8 cellular contexts compared by ENCODE assay signal in genomic region chr12:49092086-49092815, GRCh38. TPM values are rescaled to one million over a fixed set of nuclear protein-coding genes. Genes with fewer than 3 reads are reported as not detected.
A peak's percentile ranks its signal among the peaks of the same experiment; 100 is the strongest.
DNase-seq lines count a peak whose midpoint lies in the region; ATAC-seq and TF ChIP-seq lines count a peak whose summit lies in the region.

No MANE protein-coding gene starts in this region.

- peak overlapping the region; percentile 39; the same call in 1 of the 2 replicates for H2AFZ ChIP-seq in OCI-LY3 (ENCODE audit: low read depth, low read length)

- H3K27me3 ChIP-seq in OCI-LY3 (ENCODE audit: low read depth, low read length) (peaks cover 54% of the 10 kb centered on the region), gastroesophageal sphincter (peaks cover 67% of the 10 kb centered on the region)

- peaks cover 2% of the 10 kb centered on the region for H3K36me3 ChIP-seq in OCI-LY3 (replicated peaks; ENCODE audit: low read depth, low read length)
- H3K36me3 ChIP-seq in gastroesophageal sphincter = peaks cover 0 to 16% of the 10 kb centered on the region in 2 donors

- H3K79me2 ChIP-seq in OCI-LY3 (ENCODE audit: low read length) = no peaks in the 10 kb centered on the region

- TF ChIP-seq CTCF in OCI-LY3 (IDR thresholded peaks at IDR 0.05; ENCODE audit: low read depth, low read length) = peak; percentile 57
- peak in 2 of 4 experiments; percentile 21 to 31 for TF ChIP-seq CTCF in gastroesophageal sphincter (IDR thresholded peaks at IDR 0.05)

- H3K4me2 ChIP-seq in OCI-LY3 (ENCODE audit: low read length) = peak overlapping the region; percentile 77

- no peak for TF ChIP-seq POLR2A in gastroesophageal sphincter (IDR thresholded peaks at IDR 0.05)

- H3K36me3 Mint-ChIP-seq in activated T-helper 17 cell treated with anti-CD3 and anti-CD28 coated beads, Interleukin-2, amount 50 U/mL, for 72 hours (ENCODE audit: low read depth) = peaks cover 33% of the 10 kb centered on the region

- no peak overlapping the region for H3K9ac ChIP-seq in OCI-LY3 (ENCODE audit: low read length)

- H3K9me3 Mint-ChIP-seq in activated T-helper 17 cell treated with anti-CD3 and anti-CD28 coated beads, Interleukin-2, amount 50 U/mL, for 72 hours = no peaks in the 10 kb centered on the region

- H3K27ac ChIP-seq in OCI-LY3 (ENCODE audit: low read length) (no peak overlapping the region), gastroesophageal sphincter (peak overlapping the region in 3 of 4 donors; percentile 48 to 65 (median 49))

- peak; percentile 13 for DNase-seq in NCI-H1436 (lab: John Stamatoyannopoulos, UW)
- DNase-seq in NCI-H1436 treated with DMSO at 0.1 percent for 48 hours (lab: John Stamatoyannopoulos, UW) = no peak
- peak; percentile 12 for DNase-seq in renal cortical epithelial cell (ENCODE audit: low read depth)
- DNase-seq in NCI-H1105 treated with DMSO at 0.1 percent for 48 hours (lab: John Stamatoyannopoulos, UW) = no peak
- DNase-seq in mucosa of gallbladder (ENCODE audit: low spot score) = no peak

- peaks cover 13% of the 10 kb centered on the region for H3K4me1 Mint-ChIP-seq in activated T-helper 17 cell treated with anti-CD3 and anti-CD28 coated beads, Interleukin-2, amount 50 U/mL, for 72 hours

- no peak overlapping the region for H3K27ac Mint-ChIP-seq in activated T-helper 17 cell treated with anti-CD3 and anti-CD28 coated beads, Interleukin-2, amount 50 U/mL, for 72 hours

- peaks cover 42% of the 10 kb centered on the region for H3K27me3 Mint-ChIP-seq in activated T-helper 17 cell treated with anti-CD3 and anti-CD28 coated beads, Interleukin-2, amount 50 U/mL, for 72 hours

- peak overlapping the region; percentile 69 for H3K4me3 Mint-ChIP-seq in activated T-helper 17 cell treated with anti-CD3 and anti-CD28 coated beads, Interleukin-2, amount 50 U/mL, for 72 hours

- H3K9me3 ChIP-seq in OCI-LY3 (ENCODE audit: insufficient read depth, low read length) (no peaks in the 10 kb centered on the region), gastroesophageal sphincter (no peaks in the 10 kb centered on the region)

- no peak for TF ChIP-seq EP300 in gastroesophageal sphincter (IDR thresholded peaks at IDR 0.05)

- no peaks in the 10 kb centered on the region for H4K20me1 ChIP-seq in OCI-LY3 (ENCODE audit: insufficient read depth, low read length)

- 1% methylated on average over 13 of the region's 32 CpGs; no CpG with 5 or more reads in 1 of the 2 donors for WGBS in gastroesophageal sphincter (ENCODE audit: low coverage in 1 of 2), 2 donors

- ATAC-seq in activated T-helper 17 cell treated with anti-CD3 and anti-CD28 coated beads, Interleukin-2, amount 50 U/mL, for 72 hours (replicated peaks) = peak; percentile 33
- ATAC-seq in gastroesophageal sphincter = peak; percentile 20

- H3K4me3 ChIP-seq in OCI-LY3 (ENCODE audit: low read length) (peak overlapping the region; percentile 59), gastroesophageal sphincter (peak overlapping the region in 1 of 2 donors; percentile 39)

- H3K4me1 ChIP-seq in OCI-LY3 (ENCODE audit: low read length) (peaks cover 27% of the 10 kb centered on the region), gastroesophageal sphincter (peaks cover 0 to 75% (median 48%) of the 10 kb centered on the region in 3 donors)

RNA-seq across cellular contexts. Expression of gene DHH, which starts 2.4 kb away (rescaled TPM):
- total RNA-seq in activated T-helper 17 cell treated with anti-CD3 and anti-CD28 coated beads, Interleukin-2, amount 50 U/mL, for 72 hours = under 1 TPM; 0.26 to 0.42 TPM
- total RNA-seq in gastroesophageal sphincter (1 to 10 TPM in 2 of 4 donors, under 1 TPM in 2; 0.54 to 1.2 (median 0.85) TPM), renal cortical epithelial cell (0.05 TPM in 1 of 2 replicates, not detected in the other), mucosa of gallbladder (1.5 TPM)

RNA-seq across cellular contexts. Expression of gene LMBR1L, which starts 18.4 kb away (rescaled TPM):
- total RNA-seq in activated T-helper 17 cell treated with anti-CD3 and anti-CD28 coated beads, Interleukin-2, amount 50 U/mL, for 72 hours = 100 to 1,000 TPM in 1 of 2 donors, 10 to 100 TPM in 1; 56.8 to 105 TPM
- total RNA-seq in gastroesophageal sphincter (10 to 100 TPM; 17.6 to 77.5 (median 37.5) TPM), renal cortical epithelial cell (33.3 and 34.3 TPM in 2 replicates), mucosa of gallbladder (53.1 TPM)

RNA-seq across cellular contexts. Expression of gene RHEBL1, which starts 22.5 kb away (rescaled TPM):
- total RNA-seq in activated T-helper 17 cell treated with anti-CD3 and anti-CD28 coated beads, Interleukin-2, amount 50 U/mL, for 72 hours = 10 to 100 TPM; 12.2 to 19.3 TPM
- under 1 TPM in 1 of 4 donors, not detected in 3; 0.35 TPM for total RNA-seq in gastroesophageal sphincter
- 0.10 and 1.7 TPM in 2 replicates for total RNA-seq in renal cortical epithelial cell
- 0.29 TPM for total RNA-seq in mucosa of gallbladder

RNA-seq across cellular contexts. Expression of gene KMT2D, which starts 31.7 kb away (rescaled TPM):
- total RNA-seq in activated T-helper 17 cell treated with anti-CD3 and anti-CD28 coated beads, Interleukin-2, amount 50 U/mL, for 72 hours = 10 to 100 TPM; 66.8 to 78.6 TPM
- total RNA-seq in gastroesophageal sphincter (10 to 100 TPM; 23.6 to 75.0 (median 53.8) TPM), renal cortical epithelial cell (13.0 and 110 TPM in 2 replicates), mucosa of gallbladder (104 TPM)

RNA-seq across cellular contexts. Expression of gene TUBA1B, which starts 38.9 kb away (rescaled TPM):
- total RNA-seq in activated T-helper 17 cell treated with anti-CD3 and anti-CD28 coated beads, Interleukin-2, amount 50 U/mL, for 72 hours = 1,000 to 10,000 TPM; 1,357 to 2,653 TPM
- total RNA-seq in gastroesophageal sphincter (1,000 to 10,000 TPM in 1 of 4 donors, 100 to 1,000 TPM in 3; 568 to 1,050 (median 731) TPM), renal cortical epithelial cell (420 and 2,146 TPM in 2 replicates), mucosa of gallbladder (361 TPM)

Comparison
In these comparisons a context has a peak if more than half of its experiments do, and no peak if none do; other contexts are left out.
1. DNase-seq: peak in NCI-H1436 (single experiment) and renal cortical epithelial cell (single experiment); none in NCI-H1436 treated with DMSO at 0.1 percent for 48 hours (single experiment), NCI-H1105 treated with DMSO at 0.1 percent for 48 hours (single experiment) and mucosa of gallbladder (single experiment).